Comparison of ENCODE assay signal across 8 cellular contexts in the genomic region with DNA sequence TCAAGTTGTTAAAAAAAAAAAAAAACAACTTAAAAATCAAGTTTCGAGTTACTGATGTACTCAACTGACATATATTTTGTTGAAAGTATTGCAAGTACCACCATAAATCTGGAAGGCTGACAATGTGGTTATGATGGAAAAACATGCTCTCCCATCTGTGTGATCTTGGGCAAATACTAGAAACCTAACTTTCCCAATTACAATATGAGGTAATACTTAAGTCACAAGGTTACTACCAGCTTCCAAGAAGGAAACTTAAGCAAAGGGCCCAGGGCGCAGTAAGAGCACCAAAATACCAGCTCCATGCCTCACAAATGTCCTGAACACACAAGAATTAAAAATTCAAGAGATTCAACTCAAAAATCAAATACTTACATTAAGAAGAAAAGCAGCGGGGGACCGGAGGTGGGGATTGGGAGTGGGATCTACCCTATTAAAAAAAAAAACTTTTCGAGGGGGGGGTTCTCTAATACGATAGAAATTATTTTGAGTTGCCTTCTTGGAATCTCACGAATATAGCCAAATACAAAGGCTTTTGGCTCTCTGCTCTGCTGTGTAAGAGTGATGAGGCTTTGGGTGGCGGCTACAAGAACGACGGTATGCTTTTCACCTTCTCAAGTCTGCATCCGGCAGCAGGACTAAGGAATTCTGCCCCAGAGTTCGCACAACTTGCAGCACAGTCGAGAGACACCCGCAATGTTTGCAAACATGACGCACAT. TPM values are rescaled to one million over a fixed set of nuclear protein-coding genes. Genes with fewer than 3 reads are reported as not detected.
A peak's percentile ranks its signal among the peaks of the same experiment; 100 is the strongest.
DNase-seq lines count a peak whose midpoint lies in the region; ATAC-seq and TF ChIP-seq lines count a peak whose summit lies in the region.

No MANE protein-coding gene starts in this region.

- peaks cover 34% of the 10 kb centered on the region for H3K4me1 Mint-ChIP-seq in activated B cell treated with CpG ODN at 0.5 μM for 24 hours

- peak overlapping the region; percentile 90 to 96 (median 92) for H3K27ac ChIP-seq in esophagus squamous epithelium

- POLR2A ChIA-PET in activated B cell treated with CpG ODN at 0.5 μM for 24 hours (lab: Charles Lee): interaction anchor here (0.6 to 1.2 kb wide), 6 partner anchors 30 to 1161 kb away, joined by 3 to 7 read pairs (median 4); no protein-coding TSS in a partner anchor

- H3K4me3 Mint-ChIP-seq in activated B cell treated with CpG ODN at 0.5 μM for 24 hours: no peak overlapping the region

- TF ChIP-seq POLR2A in esophagus squamous epithelium (IDR thresholded peaks at IDR 0.05): peak in 1 of 4 donors; percentile 30

- CTCF ChIA-PET in activated B cell treated with CpG ODN at 0.5 μM for 24 hours (lab: Charles Lee): interaction anchor here (1.7 to 1.8 kb wide), 2 partner anchors 47 to 48 kb away, joined by 4 to 9 read pairs; no protein-coding TSS in a partner anchor

- H3K27me3 Mint-ChIP-seq in activated B cell treated with CpG ODN at 0.5 μM for 24 hours: no peaks in the 10 kb centered on the region

- H3K4me3 ChIP-seq in LNCaP clone FGC (ENCODE audit: low read depth, low read length) (peak overlapping the region; percentile 71), esophagus squamous epithelium (peak overlapping the region; percentile 59 to 81 (median 80))

- H3K27me3 ChIP-seq in esophagus squamous epithelium: no peaks in the 10 kb centered on the region

- peaks cover 0 to 48% (median 0%) of the 10 kb centered on the region in 3 donors for H3K4me1 ChIP-seq in esophagus squamous epithelium

- no peaks in the 10 kb centered on the region for H3K9me3 ChIP-seq in esophagus squamous epithelium

- 2 to 3% methylated on average over 15 of the region's 15 CpGs for WGBS in esophagus squamous epithelium, 2 donors

- H3K9me3 Mint-ChIP-seq in activated B cell treated with CpG ODN at 0.5 μM for 24 hours: no peaks in the 10 kb centered on the region

- DNase-seq in NCI-H345 (lab: John Stamatoyannopoulos, UW) (peak; percentile 19), NCI-H345 treated with DMSO at 0.1 percent for 48 hours (lab: John Stamatoyannopoulos, UW; ENCODE audit: unreplicated experiment) (no peak), LNCaP clone FGC (ENCODE audit: low read depth) (no peak), activated B cell treated with CpG ODN at 0.5 μM for 24 hours (no peak), esophagus squamous epithelium (lab: John Stamatoyannopoulos, UW) (no peak), myocyte (ENCODE audit: low read depth) (peak; percentile 55), NCI-H1930 (lab: John Stamatoyannopoulos, UW) (no peak)

- TF ChIP-seq CTCF in LNCaP clone FGC (IDR thresholded peaks at IDR 0.05; ENCODE audit: control insufficient read depth, extremely low read depth, insufficient read depth) (no peak), activated B cell treated with CpG ODN at 0.5 μM for 24 hours (IDR thresholded peaks at IDR 0.05) (no peak), esophagus squamous epithelium (IDR thresholded peaks at IDR 0.05) (no peak)

- no peak overlapping the region for H3K27ac Mint-ChIP-seq in activated B cell treated with CpG ODN at 0.5 μM for 24 hours

- peaks cover 0 to 13% (median 0%) of the 10 kb centered on the region in 3 donors for H3K36me3 ChIP-seq in esophagus squamous epithelium

- peaks cover 27% of the 10 kb centered on the region for H3K36me3 Mint-ChIP-seq in activated B cell treated with CpG ODN at 0.5 μM for 24 hours (ENCODE audit: low read depth)

- ATAC-seq in activated B cell treated with CpG ODN at 0.5 μM for 24 hours (ENCODE audit: low read depth) (peak; percentile 7), GM18873 (IDR thresholded peaks at IDR 0.05; ENCODE audit: low FRiP score, unreplicated experiment) (no peak)

- intact Hi-C loops in activated B cell treated with CpG ODN at 0.5 μM for 24 hours (cut with micrococcal nuclease) (loop anchor here (2.0 to 10.0 kb wide), 7 partner anchors 14 to 1178 kb away; no protein-coding TSS in a partner anchor), esophagus squamous epithelium (cut with DNase I) (no loop called here)

RNA-seq across cellular contexts. Expression of a gene that starts 1.2 kb away (rescaled TPM):
- total RNA-seq in activated B cell treated with CpG ODN at 0.5 μM for 24 hours (31.0 and 33.3 TPM in 2 replicates), esophagus squamous epithelium (10 to 100 TPM; 13.5 to 25.0 (median 19.2) TPM), myocyte (30.5 and 39.9 TPM in 2 replicates)
- polyA plus RNA-seq in myocyte (2012): 18.0 TPM

Comparison
In these comparisons a context has a peak if more than half of its experiments do, and no peak if none do; other contexts are left out.
1. DNase-seq: peak in NCI-H345 (single experiment) and myocyte (single experiment); none in NCI-H345 treated with DMSO at 0.1 percent for 48 hours (single experiment), LNCaP clone FGC (single experiment), activated B cell treated with CpG ODN at 0.5 μM for 24 hours (single experiment), esophagus squamous epithelium (single experiment) and NCI-H1930 (0 of 2).